ENCODE assay signal across 1 cellular context in the genomic region with DNA sequence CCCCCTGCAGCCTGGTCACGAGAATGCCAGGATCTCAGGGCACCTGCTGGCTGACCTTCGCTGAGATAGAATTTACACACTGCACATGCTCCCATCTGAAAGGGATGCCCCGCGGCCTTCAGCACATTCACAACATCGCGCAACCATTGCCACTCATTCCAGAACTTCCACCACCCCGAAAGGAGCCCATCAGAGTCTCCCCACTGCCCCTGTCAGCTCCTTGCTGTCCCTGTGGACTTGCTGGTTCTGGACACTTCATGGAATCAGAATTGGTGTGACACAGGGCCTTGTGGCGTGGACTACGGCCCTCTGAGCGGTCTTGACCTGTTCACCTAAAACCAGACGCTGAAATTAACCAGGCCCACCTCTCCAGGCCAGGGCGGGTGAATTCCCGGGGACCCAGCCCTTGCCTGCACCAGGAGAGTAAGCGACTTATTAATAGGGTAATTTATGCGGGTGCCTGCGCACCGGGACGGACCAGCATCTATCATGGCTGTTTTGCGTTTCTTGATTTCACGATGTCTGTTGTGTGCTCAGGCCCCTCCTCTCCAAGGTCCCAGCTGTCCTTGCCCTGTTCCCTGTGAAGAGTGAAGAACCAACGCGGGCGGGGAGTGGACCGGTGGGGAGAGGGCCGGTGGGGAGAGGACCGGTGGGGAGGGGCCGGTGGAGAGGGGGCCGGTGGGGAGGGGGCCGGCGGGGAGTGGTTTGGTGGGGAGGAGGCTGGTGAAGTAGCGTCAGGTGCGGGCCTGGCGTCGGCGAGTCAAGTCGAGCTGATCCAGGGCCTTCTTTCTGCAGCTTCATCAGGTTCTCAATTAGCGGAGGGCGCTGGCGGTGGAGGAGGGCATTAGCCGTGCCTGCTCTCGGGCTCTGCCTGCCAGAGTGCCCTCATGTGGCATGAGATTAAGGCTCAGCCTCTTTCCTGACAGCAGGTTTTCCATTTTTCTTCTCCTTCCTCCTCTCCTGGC.
TF ChIP-seq lines count a peak whose summit lies in the region.

No MANE protein-coding gene starts in this region.

TF ChIP-seq in H1, 55 proteins besides CTCF, POLR2A, EP300 and RAD21:
- TF ChIP-seq EGR1 (IDR thresholded peaks at IDR 0.05; ENCODE audit: borderline replicate concordance, low read depth, low read length) (no peak), SP2 (IDR thresholded peaks at IDR 0.05; ENCODE audit: low read length) (no peak), EZH2 (IDR thresholded peaks at IDR 0.05; ENCODE audit: low read depth, low read length, severe bottlenecking) (no peak), TAF1 (IDR thresholded peaks at IDR 0.05; ENCODE audit: low read depth, low read length) (no peak), CHD1 (IDR thresholded peaks at IDR 0.05; ENCODE audit: low read depth, low read length) (no peak), GTF2F1 (IDR thresholded peaks at IDR 0.05; ENCODE audit: borderline replicate concordance, low read depth, low read length) (no peak), CBX5 (IDR thresholded peaks at IDR 0.05; ENCODE audit: low read depth, low read length) (no peak), CREB1 (IDR thresholded peaks at IDR 0.05) (no peak), KDM1A (IDR thresholded peaks at IDR 0.05; ENCODE audit: borderline replicate concordance, low read length) (no peak), NANOG (IDR thresholded peaks at IDR 0.05; ENCODE audit: insufficient read depth, low read depth, low read length, poor library complexity, severe bottlenecking) (no peak), SAP30 (IDR thresholded peaks at IDR 0.05; ENCODE audit: insufficient read depth, insufficient replicate concordance, low read length) (no peak), SIX5 (IDR thresholded peaks at IDR 0.05; ENCODE audit: low read depth, low read length) (no peak), CHD2 (IDR thresholded peaks at IDR 0.05; ENCODE audit: low read length) (no peak), BRCA1 (IDR thresholded peaks at IDR 0.05; ENCODE audit: low read depth, low read length) (no peak), JUN (IDR thresholded peaks at IDR 0.05; ENCODE audit: low read depth, low read length) (no peak), TAF7 (optimal IDR thresholded peaks at IDR 0.05; ENCODE audit: borderline replicate concordance, low read depth, low read length) (no peak), TCF12 (IDR thresholded peaks at IDR 0.05; ENCODE audit: low read depth, low read length) (no peak)
- TF ChIP-seq, protein P1, sequence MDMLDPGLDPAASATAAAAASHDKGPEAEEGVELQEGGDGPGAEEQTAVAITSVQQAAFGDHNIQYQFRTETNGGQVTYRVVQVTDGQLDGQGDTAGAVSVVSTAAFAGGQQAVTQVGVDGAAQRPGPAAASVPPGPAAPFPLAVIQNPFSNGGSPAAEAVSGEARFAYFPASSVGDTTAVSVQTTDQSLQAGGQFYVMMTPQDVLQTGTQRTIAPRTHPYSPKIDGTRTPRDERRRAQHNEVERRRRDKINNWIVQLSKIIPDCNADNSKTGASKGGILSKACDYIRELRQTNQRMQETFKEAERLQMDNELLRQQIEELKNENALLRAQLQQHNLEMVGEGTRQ (IDR thresholded peaks at IDR 0.05; ENCODE audit: low read length) = no peak
- TF ChIP-seq, protein P2, sequence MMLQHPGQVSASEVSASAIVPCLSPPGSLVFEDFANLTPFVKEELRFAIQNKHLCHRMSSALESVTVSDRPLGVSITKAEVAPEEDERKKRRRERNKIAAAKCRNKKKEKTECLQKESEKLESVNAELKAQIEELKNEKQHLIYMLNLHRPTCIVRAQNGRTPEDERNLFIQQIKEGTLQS (IDR thresholded peaks at IDR 0.05; ENCODE audit: insufficient read depth, low read depth, low read length) = no peak
- TF ChIP-seq, protein P3, sequence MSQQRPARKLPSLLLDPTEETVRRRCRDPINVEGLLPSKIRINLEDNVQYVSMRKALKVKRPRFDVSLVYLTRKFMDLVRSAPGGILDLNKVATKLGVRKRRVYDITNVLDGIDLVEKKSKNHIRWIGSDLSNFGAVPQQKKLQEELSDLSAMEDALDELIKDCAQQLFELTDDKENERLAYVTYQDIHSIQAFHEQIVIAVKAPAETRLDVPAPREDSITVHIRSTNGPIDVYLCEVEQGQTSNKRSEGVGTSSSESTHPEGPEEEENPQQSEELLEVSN (IDR thresholded peaks at IDR 0.05) = no peak
